ENCODE assay signal across 2 cellular contexts in the genomic region with DNA sequence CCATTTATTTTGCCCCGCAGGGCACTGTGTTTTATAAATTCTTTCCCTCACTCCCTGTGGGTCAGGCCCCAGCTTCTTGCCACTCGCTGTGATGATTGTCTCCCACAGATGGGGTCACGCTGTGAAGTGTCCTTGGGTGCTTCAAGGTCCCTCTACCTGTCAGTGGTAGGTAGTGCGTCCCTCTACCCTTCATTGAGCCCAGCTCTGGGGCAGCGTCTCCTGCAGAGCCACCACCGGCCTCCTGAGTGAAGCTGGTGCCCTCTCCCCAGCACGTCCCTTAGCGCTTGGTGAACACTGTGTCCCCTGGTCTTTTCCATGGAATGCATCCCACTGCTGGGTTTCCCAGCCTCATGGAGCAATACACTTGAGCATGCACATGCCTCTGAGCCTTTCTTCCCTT.
TF ChIP-seq lines count a peak whose summit lies in the region.

No MANE protein-coding gene starts in this region.

TF ChIP-seq in SK-N-SH, 30 proteins besides CTCF, POLR2A, EP300 and RAD21 (continued from another document):
- no peak for TF ChIP-seq SIN3A (IDR thresholded peaks at IDR 0.05; ENCODE audit: borderline replicate concordance, low read depth, low read length)

TF ChIP-seq in SK-N-SH treated with all-trans-retinoic acid at 6 μM for 48 hours, 23 proteins besides CTCF, POLR2A, EP300 and RAD21 (continued from another document):
- TF ChIP-seq ZFP30 (CRISPR knock-in tag; IDR thresholded peaks at IDR 0.05): no peak
- no peak for TF ChIP-seq ZC3H10 (CRISPR knock-in tag; IDR thresholded peaks at IDR 0.05)
- TF ChIP-seq GLIS3 (CRISPR knock-in tag; IDR thresholded peaks at IDR 0.05): no peak
- TF ChIP-seq ZNF70 (CRISPR knock-in tag; IDR thresholded peaks at IDR 0.05): no peak
- TF ChIP-seq OSR1 (CRISPR knock-in tag; IDR thresholded peaks at IDR 0.05): no peak
- no peak for TF ChIP-seq ZNF565 (CRISPR knock-in tag; conservative IDR thresholded peaks at IDR 0.05; ENCODE audit: low read depth)
- TF ChIP-seq ZNF8 (CRISPR knock-in tag; IDR thresholded peaks at IDR 0.05): no peak
- TF ChIP-seq, protein P1, sequence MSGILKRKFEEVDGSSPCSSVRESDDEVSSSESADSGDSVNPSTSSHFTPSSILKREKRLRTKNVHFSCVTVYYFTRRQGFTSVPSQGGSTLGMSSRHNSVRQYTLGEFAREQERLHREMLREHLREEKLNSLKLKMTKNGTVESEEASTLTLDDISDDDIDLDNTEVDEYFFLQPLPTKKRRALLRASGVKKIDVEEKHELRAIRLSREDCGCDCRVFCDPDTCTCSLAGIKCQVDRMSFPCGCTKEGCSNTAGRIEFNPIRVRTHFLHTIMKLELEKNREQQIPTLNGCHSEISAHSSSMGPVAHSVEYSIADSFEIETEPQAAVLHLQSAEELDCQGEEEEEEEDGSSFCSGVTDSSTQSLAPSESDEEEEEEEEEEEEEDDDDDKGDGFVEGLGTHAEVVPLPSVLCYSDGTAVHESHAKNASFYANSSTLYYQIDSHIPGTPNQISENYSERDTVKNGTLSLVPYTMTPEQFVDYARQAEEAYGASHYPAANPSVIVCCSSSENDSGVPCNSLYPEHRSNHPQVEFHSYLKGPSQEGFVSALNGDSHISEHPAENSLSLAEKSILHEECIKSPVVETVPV (CRISPR knock-in tag; IDR thresholded peaks at IDR 0.05): no peak
- TF ChIP-seq ESRRG (CRISPR knock-in tag; IDR thresholded peaks at IDR 0.05): no peak
- TF ChIP-seq PPARA (CRISPR knock-in tag; IDR thresholded peaks at IDR 0.05; ENCODE audit: borderline replicate concordance): no peak
